ENCODE assay signal across 1 cellular context in genomic region chr1:151584278-151584677, GRCh38.
TF ChIP-seq lines count a peak whose summit lies in the region.

No MANE protein-coding gene starts in this region.

TF ChIP-seq in IMR-90, 13 proteins besides CTCF, POLR2A, EP300 and RAD21 (continued from another document):
- TF ChIP-seq RCOR1 (IDR thresholded peaks at IDR 0.05; ENCODE audit: insufficient replicate concordance, low read length) (no peak), CEBPB (IDR thresholded peaks at IDR 0.05; ENCODE audit: low read depth, low read length) (no peak), FOS (IDR thresholded peaks at IDR 0.05; ENCODE audit: low read depth, low read length) (no peak), ELK1 (IDR thresholded peaks at IDR 0.05; ENCODE audit: borderline replicate concordance, low read depth, low read length) (no peak), SMC3 (IDR thresholded peaks at IDR 0.05; ENCODE audit: low read depth, low read length) (no peak), NFE2L2 (IDR thresholded peaks at IDR 0.05; ENCODE audit: low read depth, low read length) (no peak)
